ENCODE assay signal across 18 cellular contexts in genomic region chr13:24306632-24307031, GRCh38. TPM values are rescaled to one million over a fixed set of nuclear protein-coding genes. Genes with fewer than 3 reads are reported as not detected.
DNase-seq lines count a peak whose midpoint lies in the region; ATAC-seq and TF ChIP-seq lines count a peak whose summit lies in the region.
"Had no signal": no experiment of that assay in that cellular context is flagged by ENCODE, and none has a peak within 500 bp of the region (broad histone marks: within the 10 kb centered on the region; RNA-seq: fewer than 3 reads in every experiment).

No MANE protein-coding gene starts in this region.

- TF ChIP-seq POLR2A in gastrocnemius medialis (IDR thresholded peaks at IDR 0.05) (no peak), tibial nerve (IDR thresholded peaks at IDR 0.05) (no peak)

- no peak overlapping the region for H3K9ac ChIP-seq in fibroblast of lung (ENCODE audit: insufficient read depth, low read length)

- no peak overlapping the region for H3K4me3 ChIP-seq in left ventricle myocardium inferior
- no peak overlapping the region for H3K4me3 ChIP-seq in fibroblast of lung (replicated peaks in 1 of 4; ENCODE audit: control extremely low read depth in 1 of 4, insufficient read depth in 1 of 4, low read depth in 3 of 4, low read length in 4 of 4)
- H3K4me3 ChIP-seq in gastrocnemius medialis: no peak overlapping the region
- no peak overlapping the region for H3K4me3 ChIP-seq in tibial nerve
- H3K4me3 ChIP-seq: uterus had no signal

- ATAC-seq in left cardiac atrium: no peak
- peak; percentile 64 for ATAC-seq in SK-N-SH treated with all-trans-retinoic acid at 6 μM for 48 hours
- ATAC-seq in gastrocnemius medialis: no peak
- ATAC-seq in HG03342 (IDR thresholded peaks at IDR 0.05; ENCODE audit: unreplicated experiment): no peak
- ATAC-seq: CD8-positive, alpha-beta T cell; stimulated activated naive CD8-positive, alpha-beta T cell treated with anti-CD3 and anti-CD28 coated beads, Interleukin-15, Interleukin-2, amounts not matched to agents 100 U/mL and 50 U/mL, for 24 hours had no signal

- no peak for TF ChIP-seq EP300 in tibial nerve (IDR thresholded peaks at IDR 0.05)

- peaks cover 13% of the 10 kb centered on the region for H3K36me3 ChIP-seq in left ventricle myocardium inferior
- no peaks in the 10 kb centered on the region for H3K36me3 ChIP-seq in fibroblast of lung (ENCODE audit: control insufficient read depth, insufficient read depth, low read length)
- H3K36me3 ChIP-seq in gastrocnemius medialis: no peaks in the 10 kb centered on the region
- peaks cover 0 to 44% (median 0%) of the 10 kb centered on the region in 3 donors for H3K36me3 ChIP-seq in tibial nerve
- H3K36me3 ChIP-seq: uterus had no signal

- intact Hi-C loops in left ventricle myocardium inferior (cut with micrococcal nuclease) (no loop called here), left cardiac atrium (cut with DNase I) (no loop called here), gastrocnemius medialis (cut with DNase I; ENCODE audit: low total_unique reads) (no loop called here)

- 75 to 76% methylated on average over 1 of the region's 1 CpG for WGBS in tibial nerve, 2 donors

- H3K4me2 ChIP-seq in fibroblast of lung (ENCODE audit: extremely low read depth, insufficient read depth, low read length): peak overlapping the region; percentile 4

- H3K9me3 ChIP-seq in left ventricle myocardium inferior (replicated peaks): no peaks in the 10 kb centered on the region
- no peaks in the 10 kb centered on the region for H3K9me3 ChIP-seq in fibroblast of lung (ENCODE audit: control insufficient read depth, insufficient read depth, low read depth, low read length)
- no peaks in the 10 kb centered on the region for H3K9me3 ChIP-seq in gastrocnemius medialis
- no peaks in the 10 kb centered on the region for H3K9me3 ChIP-seq in tibial nerve
- H3K9me3 ChIP-seq: uterus had no signal

- H4K20me1 ChIP-seq in fibroblast of lung (ENCODE audit: control insufficient read depth, extremely low read depth, insufficient read depth, low read length): no peaks in the 10 kb centered on the region

- no peaks in the 10 kb centered on the region for H3K79me2 ChIP-seq in fibroblast of lung (ENCODE audit: control insufficient read depth, insufficient read depth, low read length)

- no peak overlapping the region for H2AFZ ChIP-seq in fibroblast of lung (ENCODE audit: low read length)

- H3K27ac ChIP-seq in left ventricle myocardium inferior (replicated peaks) (peak overlapping the region; percentile 75), fibroblast of lung (ENCODE audit: insufficient read depth, low read length) (no peak overlapping the region), gastrocnemius medialis (peak overlapping the region in 3 of 4 donors; percentile 28 to 68 (median 43)), tibial nerve (peak overlapping the region in 1 of 4 donors; percentile 14)
- H3K27ac ChIP-seq: uterus had no signal

- in situ Hi-C loops in gastrocnemius medialis (cut with MboI; ENCODE audit: low sequenced_read_pairs in 4 of 4): no loop called here

- H3K27me3 ChIP-seq in left ventricle myocardium inferior (ENCODE audit: low read depth) (peaks cover 9% of the 10 kb centered on the region), fibroblast of lung (ENCODE audit: control insufficient read depth, insufficient read depth, low read length) (no peaks in the 10 kb centered on the region), gastrocnemius medialis (no peaks in the 10 kb centered on the region), tibial nerve (no peaks in the 10 kb centered on the region)
- H3K27me3 ChIP-seq: uterus had no signal

- DNase-seq in left ventricle myocardium inferior (no peak), left cardiac atrium (no peak), fibroblast of lung (ENCODE audit: low read depth in 2 of 2) (peak; percentile 39 to 49), gastrocnemius medialis (no peak), MV-4-11 (lab: John Stamatoyannopoulos, UW) (no peak), tibial nerve (ENCODE audit: low spot score in 2 of 2) (no peak)
- DNase-seq: CD8-positive, alpha-beta T cell; MM.1S; NCI-H1694 treated with DMSO at 0.1 percent for 48 hours; posterior cingulate gyrus; Right ventricle myocardium superior; stimulated activated naive CD8-positive, alpha-beta T cell treated with anti-CD3 and anti-CD28 coated beads, Interleukin-15, Interleukin-2, amounts not matched to agents 100 U/mL and 50 U/mL, for 24 hours; uterus had no signal

- H3K4me1 ChIP-seq in left ventricle myocardium inferior (peaks cover 66% of the 10 kb centered on the region), fibroblast of lung (ENCODE audit: control insufficient read depth, extremely low read depth, insufficient read depth, low read length) (peaks cover 2% of the 10 kb centered on the region), gastrocnemius medialis (peaks cover 0 to 5% of the 10 kb centered on the region in 2 donors), tibial nerve (no peaks in the 10 kb centered on the region)
- H3K4me1 ChIP-seq: uterus had no signal

- TF ChIP-seq CTCF in left ventricle myocardium inferior (IDR thresholded peaks at IDR 0.05; ENCODE audit: borderline replicate concordance): no peak
- TF ChIP-seq CTCF in fibroblast of lung (conservative IDR thresholded peaks at IDR 0.05 in 1 of 2, IDR thresholded peaks at IDR 0.05 in 1 of 2; ENCODE audit: low read depth in 1 of 2, low read length in 2 of 2): no peak
- TF ChIP-seq CTCF in gastrocnemius medialis (IDR thresholded peaks at IDR 0.05 in 4 of 5, conservative IDR thresholded peaks at IDR 0.05 in 1 of 5): no peak
- TF ChIP-seq CTCF in tibial nerve (IDR thresholded peaks at IDR 0.05): no peak

TF ChIP-seq in SK-N-SH treated with all-trans-retinoic acid at 6 μM for 48 hours, 23 proteins besides CTCF, POLR2A, EP300 and RAD21:
- peak; percentile 46; the same call in 1 of the 2 replicates for TF ChIP-seq ISL1 (CRISPR knock-in tag; IDR thresholded peaks at IDR 0.05)
- no peak for TF ChIP-seq OSR1 (CRISPR knock-in tag; IDR thresholded peaks at IDR 0.05)
- TF ChIP-seq ZNF8 (CRISPR knock-in tag; IDR thresholded peaks at IDR 0.05): no peak
- TF ChIP-seq CSRNP3 (CRISPR knock-in tag; IDR thresholded peaks at IDR 0.05): no peak
- no peak for TF ChIP-seq CSDC2 (CRISPR knock-in tag; IDR thresholded peaks at IDR 0.05)
- no peak for TF ChIP-seq PPARA (CRISPR knock-in tag; IDR thresholded peaks at IDR 0.05; ENCODE audit: borderline replicate concordance)
- no peak for TF ChIP-seq ZFP3 (CRISPR knock-in tag; IDR thresholded peaks at IDR 0.05)
- TF ChIP-seq TSHZ2 (CRISPR knock-in tag; IDR thresholded peaks at IDR 0.05): no peak

RNA-seq across cellular contexts. Expression of gene C1QTNF9, which starts 2.7 kb away (rescaled TPM):
- total RNA-seq in left ventricle myocardium inferior (3.0 TPM), left cardiac atrium (1 to 10 TPM in 1 of 2 donors, under 1 TPM in 1; 0.47 to 1.7 TPM), fibroblast of lung (under 0.01 TPM in 1 of 2 replicates, not detected in the other), gastrocnemius medialis (1 to 10 TPM; 1.0 to 2.1 (median 1.5) TPM), tibial nerve (1 to 10 TPM in 1 of 4 donors, under 1 TPM in 1, not detected in 2; 0.63 to 5.9 TPM)
- 0.51 TPM in 1 of 2 replicates, not detected in the other for polyA plus RNA-seq in fibroblast of lung
- 0.73 TPM in 1 of 2 replicates, not detected in the other for polyA plus RNA-seq in fibroblast of lung (2012)
- polyA minus RNA-seq in fibroblast of lung (ENCODE audit: low replicate concordance): not detected in 2 replicates
- total RNA-seq: A172, Daoy, H1 had no signal
- polyA plus RNA-seq: H1 had no signal

Comparison
In these comparisons a context has a peak if more than half of its experiments do, and no peak if none do; other contexts are left out.
1. DNase-seq: peak in fibroblast of lung (2 of 2); none in left ventricle myocardium inferior (single experiment), left cardiac atrium (single experiment), gastrocnemius medialis (0 of 2), MV-4-11 (single experiment) and tibial nerve (0 of 2).